11 cellular contexts compared by ENCODE assay signal in genomic region chr11:28105869-28106268, GRCh38. TPM values are rescaled to one million over a fixed set of nuclear protein-coding genes. Genes with fewer than 3 reads are reported as not detected.
DNase-seq lines count a peak whose midpoint lies in the region; TF ChIP-seq lines count a peak whose summit lies in the region.
"Had no signal": no experiment of that assay in that cellular context is flagged by ENCODE, and none has a peak within 500 bp of the region (broad histone marks: within the 10 kb centered on the region; RNA-seq: fewer than 3 reads in every experiment).

No MANE protein-coding gene starts in this region.

- H3K79me2 ChIP-seq in ACC112 (ENCODE audit: control insufficient read depth, insufficient read depth, low read length, unreplicated experiment) (peaks cover 89% of the 10 kb centered on the region), OCI-LY3 (ENCODE audit: low read length) (peaks cover 93% of the 10 kb centered on the region)

- H3K4me1 ChIP-seq in ACC112 (ENCODE audit: control insufficient read depth, insufficient read depth, low read length, unreplicated experiment) (peaks cover 55% of the 10 kb centered on the region), OCI-LY3 (ENCODE audit: low read length) (peaks cover 30% of the 10 kb centered on the region), stomach (peaks cover 14 to 32% (median 30%) of the 10 kb centered on the region in 4 donors)

- CTCF ChIA-PET in Calu3 (lab: Charles Lee): interaction anchor here (0.6 to 0.9 kb wide), 5 partner anchors 129 to 1054 kb away, joined by 3 to 5 read pairs (median 3); no protein-coding TSS in a partner anchor

- H3K27ac Mint-ChIP-seq in Calu3 (ENCODE audit: unreplicated experiment): peak overlapping the region; percentile 91
- H3K27ac Mint-ChIP-seq in endothelial cell (ENCODE audit: unreplicated experiment): peak overlapping the region; percentile 39

- no TSS peak for BruUV-seq in Calu3 (replicated peaks; lab: Mats Ljungman, UMichigan)

- intact Hi-C loops in Calu3 (cut with micrococcal nuclease; ENCODE audit: unreplicated experiment) (loop anchor here (5.0 kb wide), 3 partner anchors 241 to 1226 kb away; no protein-coding TSS in a partner anchor), stomach (cut with DNase I; ENCODE audit: low total_unique reads) (no loop called here)

- no peak for TF ChIP-seq POLR2A in stomach (IDR thresholded peaks at IDR 0.05)

- no peak overlapping the region for H3K9ac ChIP-seq in OCI-LY3 (ENCODE audit: low read length)

- H3K4me1 Mint-ChIP-seq in Calu3 (ENCODE audit: low read depth, unreplicated experiment) (peaks cover 33% of the 10 kb centered on the region), endothelial cell (ENCODE audit: unreplicated experiment) (peaks cover 20% of the 10 kb centered on the region)

- peaks cover 41% of the 10 kb centered on the region for H3K36me3 Mint-ChIP-seq in Calu3 (ENCODE audit: insufficient read depth, unreplicated experiment)
- H3K36me3 Mint-ChIP-seq in endothelial cell (ENCODE audit: low read depth, unreplicated experiment): no peaks in the 10 kb centered on the region

- H3K27me3 Mint-ChIP-seq in Calu3 (ENCODE audit: unreplicated experiment): no peaks in the 10 kb centered on the region
- peaks cover 12% of the 10 kb centered on the region for H3K27me3 Mint-ChIP-seq in endothelial cell (ENCODE audit: unreplicated experiment)

- H3K4me2 ChIP-seq in OCI-LY3 (ENCODE audit: low read length): peak overlapping the region; percentile 90

- WGBS in stomach, 5 donors: 80 to 84% (median 83%) methylated on average over 5 of the region's 5 CpGs

- peak overlapping the region; percentile 21; the same call in 1 of the 2 replicates for H3K27ac ChIP-seq in ACC112 (ENCODE audit: low read depth, low read length)
- no peak overlapping the region for H3K27ac ChIP-seq in OCI-LY3 (ENCODE audit: low read length)
- no peak overlapping the region for H3K27ac ChIP-seq in stomach

- H3K36me3 ChIP-seq in ACC112 (ENCODE audit: insufficient read depth, low read length) (no peaks in the 10 kb centered on the region), OCI-LY3 (replicated peaks; ENCODE audit: low read depth, low read length) (peaks cover 2% of the 10 kb centered on the region), stomach (no peaks in the 10 kb centered on the region)

- no peak for DNase-seq in Calu3
- no peak for DNase-seq in endothelial cell (ENCODE audit: low spot score)
- no peak for DNase-seq in NCI-H1417 (lab: John Stamatoyannopoulos, UW)
- DNase-seq in stomach: no peak
- DNase-seq in NCI-H345 (lab: John Stamatoyannopoulos, UW): no peak
- DNase-seq in SW 1271 (lab: John Stamatoyannopoulos, UW): no peak
- DNase-seq: islet precursor cell, NCI-H774, posterior cingulate gyrus had no signal

- TF ChIP-seq EP300 in stomach (IDR thresholded peaks at IDR 0.05): no peak

- H3K27me3 ChIP-seq in ACC112 (ENCODE audit: insufficient read depth, low read length) (no peaks in the 10 kb centered on the region), OCI-LY3 (ENCODE audit: low read depth, low read length) (no peaks in the 10 kb centered on the region), stomach (no peaks in the 10 kb centered on the region)

- peak overlapping the region; percentile 87 for H3K4me3 Mint-ChIP-seq in Calu3 (ENCODE audit: low read depth, unreplicated experiment)
- no peak overlapping the region for H3K4me3 Mint-ChIP-seq in endothelial cell (ENCODE audit: unreplicated experiment)

- TF ChIP-seq CTCF in Calu3 (IDR thresholded peaks at IDR 0.05; ENCODE audit: unreplicated experiment) (no peak), OCI-LY3 (IDR thresholded peaks at IDR 0.05; ENCODE audit: low read depth, low read length) (no peak), endothelial cell (IDR thresholded peaks at IDR 0.05; ENCODE audit: unreplicated experiment) (no peak), stomach (IDR thresholded peaks at IDR 0.05) (no peak)

- H3K9me3 ChIP-seq in OCI-LY3 (ENCODE audit: insufficient read depth, low read length) (no peaks in the 10 kb centered on the region), stomach (no peaks in the 10 kb centered on the region)

- no peaks in the 10 kb centered on the region for H3K9me3 Mint-ChIP-seq in Calu3 (ENCODE audit: low read depth, unreplicated experiment)
- no peaks in the 10 kb centered on the region for H3K9me3 Mint-ChIP-seq in endothelial cell (ENCODE audit: unreplicated experiment)

- H4K20me1 ChIP-seq in OCI-LY3 (ENCODE audit: insufficient read depth, low read length): no peaks in the 10 kb centered on the region

- H3K4me3 ChIP-seq in ACC112 (ENCODE audit: low read depth, low read length): peak overlapping the region; percentile 94
- no peak overlapping the region for H3K4me3 ChIP-seq in OCI-LY3 (ENCODE audit: low read length)
- H3K4me3 ChIP-seq in stomach: no peak overlapping the region

- peak overlapping the region; percentile 52 for H2AFZ ChIP-seq in ACC112 (ENCODE audit: low read length, unreplicated experiment)
- no peak overlapping the region for H2AFZ ChIP-seq in OCI-LY3 (ENCODE audit: low read depth, low read length)

RNA-seq across cellular contexts. Expression of gene KIF18A, which starts 2.1 kb away (rescaled TPM):
- total RNA-seq in Calu3 (2022): 29.9 and 31.5 TPM in 2 replicates
- total RNA-seq in endothelial cell (ENCODE audit: unreplicated experiment): 4.9 TPM
- 1 to 10 TPM in 3 of 5 donors, under 1 TPM in 2; 0.29 to 3.7 (median 2.3) TPM for total RNA-seq in stomach
- polyA plus RNA-seq in stomach: 1 to 10 TPM in 1 of 3 donors, under 1 TPM in 2; 0.31 to 1.4 (median 0.75) TPM

RNA-seq across cellular contexts. Expression of gene METTL15, which starts 2.3 kb away (rescaled TPM):
- total RNA-seq in Calu3 (2022) (19.0 and 19.4 TPM in 2 replicates), endothelial cell (ENCODE audit: unreplicated experiment) (8.8 TPM), stomach (10 to 100 TPM in 4 of 5 donors, under 1 TPM in 1; 0.58 to 21.7 (median 12.7) TPM)
- 1 to 10 TPM; 3.1 to 4.7 (median 4.5) TPM for polyA plus RNA-seq in stomach
